15 cellular contexts compared by ENCODE assay signal in genomic region chr9:108156270-108156998, GRCh38.
DNase-seq lines count a peak whose midpoint lies in the region; ATAC-seq and TF ChIP-seq lines count a peak whose summit lies in the region.
"Had no signal": no experiment of that assay in that cellular context is flagged by ENCODE, and none has a peak within 500 bp of the region (broad histone marks: within the 10 kb centered on the region; RNA-seq: fewer than 3 reads in every experiment).

No MANE protein-coding gene starts in this region.

- H3K27ac Mint-ChIP-seq in activated CD8-positive, alpha-beta T cell treated with anti-CD3 and anti-CD28 coated beads for 36 hours = no peak overlapping the region
- H3K27ac Mint-ChIP-seq: CD4-positive, alpha-beta T cell; H9 had no signal

- peak overlapping the region; percentile 89 for H2AFZ ChIP-seq in mammary epithelial cell (ENCODE audit: low read depth, low read length)

- in situ Hi-C loops in mammary epithelial cell (cut with MboI; ENCODE audit: low sequenced_read_pairs in 2 of 2) = no loop called here

- H3K9me3 ChIP-seq in mammary epithelial cell (replicated peaks; ENCODE audit: insufficient read depth, low read length) = no peaks in the 10 kb centered on the region

- H3K36me3 ChIP-seq in mammary epithelial cell (ENCODE audit: insufficient read depth, low read length) = no peaks in the 10 kb centered on the region

- DNase-seq in Daoy (ENCODE audit: low read depth) = peak; percentile 86
- peak; percentile 95 for DNase-seq in MV-4-11 (lab: John Stamatoyannopoulos, UW)
- DNase-seq in mammary epithelial cell = peak; percentile 89
- DNase-seq in myocyte (ENCODE audit: low read depth) = peak; percentile 34
- DNase-seq in SW 1271 (lab: John Stamatoyannopoulos, UW) = no peak
- DNase-seq in activated CD8-positive, alpha-beta T cell treated with anti-CD3 and anti-CD28 coated beads for 36 hours = no peak
- DNase-seq: activated CD4-positive, alpha-beta T cell treated with anti-CD3 and anti-CD28 coated beads, Interleukin-2, amount 50 U/mL, for 4 hours; activated naive CD4-positive, alpha-beta T cell; CD4-positive, alpha-beta T cell; H9; Karpas-422; NCI-H69 had no signal

- H3K79me2 ChIP-seq in mammary epithelial cell (ENCODE audit: insufficient read depth, low read length) = no peaks in the 10 kb centered on the region

- BruUV-seq in mammary epithelial cell (replicated peaks; lab: Mats Ljungman, UMichigan) = no TSS peak

- H3K4me3 ChIP-seq in mammary epithelial cell (replicated peaks in 1 of 3; ENCODE audit: insufficient read depth in 1 of 3, low read depth in 2 of 3, low read length in 3 of 3) = no peak overlapping the region

- no peaks in the 10 kb centered on the region for H4K20me1 ChIP-seq in mammary epithelial cell (ENCODE audit: insufficient read depth, low read length)

- no peaks in the 10 kb centered on the region for H3K27me3 Mint-ChIP-seq in activated CD8-positive, alpha-beta T cell treated with anti-CD3 and anti-CD28 coated beads for 36 hours
- H3K27me3 Mint-ChIP-seq: CD4-positive, alpha-beta T cell; central memory CD8-positive, alpha-beta T cell had no signal

- peak overlapping the region; percentile 73 for H3K4me2 ChIP-seq in mammary epithelial cell (ENCODE audit: insufficient read depth, low read depth, low read length)

- H3K4me1 ChIP-seq in mammary epithelial cell (ENCODE audit: insufficient read depth, low read length) = peaks cover 12% of the 10 kb centered on the region

- peaks cover 2% of the 10 kb centered on the region for H3K9me3 Mint-ChIP-seq in activated CD8-positive, alpha-beta T cell treated with anti-CD3 and anti-CD28 coated beads for 36 hours
- H3K9me3 Mint-ChIP-seq: central memory CD8-positive, alpha-beta T cell; H9 had no signal

- no peak for ATAC-seq in HG02884 (IDR thresholded peaks at IDR 0.05; ENCODE audit: unreplicated experiment)
- ATAC-seq in GM21423 (IDR thresholded peaks at IDR 0.05; ENCODE audit: unreplicated experiment) = no peak
- no peak for ATAC-seq in activated CD8-positive, alpha-beta T cell treated with anti-CD3 and anti-CD28 coated beads for 36 hours

- no peaks in the 10 kb centered on the region for H3K27me3 ChIP-seq in mammary epithelial cell (ENCODE audit: insufficient read depth, low read length)

- H3K27ac ChIP-seq in mammary epithelial cell (ENCODE audit: insufficient read depth, low read depth, low read length) = peak overlapping the region; percentile 60

- dilution Hi-C loops in mammary epithelial cell (cut with HindIII; ENCODE audit: low sequenced_read_pairs) = no loop called here

- POLR2A ChIA-PET in activated CD8-positive, alpha-beta T cell treated with anti-CD3 and anti-CD28 coated beads for 36 hours (lab: Charles Lee) = no interaction called here

- no peak for TF ChIP-seq CTCF in mammary epithelial cell (conservative IDR thresholded peaks at IDR 0.05 in 1 of 2, IDR thresholded peaks at IDR 0.05 in 1 of 2; ENCODE audit: extremely low read depth in 1 of 2, insufficient read depth in 1 of 2, low read depth in 1 of 2, low read length in 2 of 2)
- TF ChIP-seq CTCF in activated CD8-positive, alpha-beta T cell treated with anti-CD3 and anti-CD28 coated beads for 36 hours (IDR thresholded peaks at IDR 0.05) = no peak

- 54% methylated on average over 5 of the region's 5 CpGs for WGBS in mammary epithelial cell (ENCODE audit: low coverage, missing lambda C conversion rate)

- intact Hi-C loops in mammary epithelial cell (cut with micrococcal nuclease) = no loop called here
- intact Hi-C loops in activated CD8-positive, alpha-beta T cell treated with anti-CD3 and anti-CD28 coated beads for 36 hours (cut with micrococcal nuclease) = no loop called here

- CTCF ChIA-PET in mammary epithelial cell (lab: Charles Lee; ENCODE audit: low non-redundant PET) = no interaction called here
- CTCF ChIA-PET in activated CD8-positive, alpha-beta T cell treated with anti-CD3 and anti-CD28 coated beads for 36 hours (lab: Charles Lee) = no interaction called here

- H3K4me1 Mint-ChIP-seq in activated CD8-positive, alpha-beta T cell treated with anti-CD3 and anti-CD28 coated beads for 36 hours (ENCODE audit: low read depth) = no peaks in the 10 kb centered on the region
- H3K4me1 Mint-ChIP-seq: central memory CD8-positive, alpha-beta T cell had no signal

- H3K4me3 Mint-ChIP-seq in activated CD8-positive, alpha-beta T cell treated with anti-CD3 and anti-CD28 coated beads for 36 hours = no peak overlapping the region
- H3K4me3 Mint-ChIP-seq: CD4-positive, alpha-beta T cell; central memory CD8-positive, alpha-beta T cell; H9 had no signal

- H3K36me3 Mint-ChIP-seq in activated CD8-positive, alpha-beta T cell treated with anti-CD3 and anti-CD28 coated beads for 36 hours (ENCODE audit: low read depth) = no peaks in the 10 kb centered on the region

- no peak overlapping the region for H3K9ac ChIP-seq in mammary epithelial cell (ENCODE audit: insufficient read depth, low read length)

Comparison
In these comparisons a context has a peak if more than half of its experiments do, and no peak if none do; other contexts are left out.
1. DNase-seq: peak in Daoy (single experiment), MV-4-11 (single experiment), mammary epithelial cell (single experiment) and myocyte (single experiment); none in SW 1271 (0 of 2) and activated CD8-positive, alpha-beta T cell treated with anti-CD3 and anti-CD28 coated beads for 36 hours (single experiment).